Comparison of ENCODE assay signal across 9 cellular contexts in the genomic region with DNA sequence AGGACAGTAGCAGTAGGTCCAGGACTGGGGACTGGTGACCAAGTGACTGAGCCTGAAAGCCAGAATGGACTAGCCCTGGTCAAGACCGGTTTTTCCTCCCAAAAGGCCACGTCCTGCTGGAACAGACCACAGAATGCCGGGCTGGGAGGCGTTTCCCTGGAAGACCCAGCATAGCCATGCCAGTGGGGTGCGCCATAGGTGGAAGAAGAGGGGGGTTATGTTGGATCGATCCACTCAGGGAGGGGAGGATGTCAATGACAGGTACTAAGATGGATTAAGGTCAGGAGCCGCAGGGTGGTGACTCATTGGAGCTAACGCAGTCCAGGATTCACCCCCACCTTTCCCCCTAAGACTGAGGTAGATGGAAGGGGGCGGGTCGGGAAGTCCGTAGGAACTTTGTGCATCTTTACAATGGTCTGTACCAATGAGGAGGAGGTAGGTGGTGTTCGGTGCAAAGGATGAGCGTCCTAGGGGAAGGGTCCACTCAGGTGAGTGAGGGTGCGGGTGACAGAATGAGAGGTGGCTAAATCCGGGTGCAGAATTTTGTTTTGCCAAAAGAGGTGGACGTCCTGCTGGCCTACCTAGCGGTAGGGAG. TPM values are rescaled to one million over a fixed set of nuclear protein-coding genes. Genes with fewer than 3 reads are reported as not detected.
DNase-seq lines count a peak whose midpoint lies in the region; ATAC-seq, FAIRE-seq and TF ChIP-seq lines count a peak whose summit lies in the region.
"Had no signal": no experiment of that assay in that cellular context is flagged by ENCODE, and none has a peak within 500 bp of the region (broad histone marks: within the 10 kb centered on the region; RNA-seq: fewer than 3 reads in every experiment).

No MANE protein-coding gene starts in this region.

- peak overlapping the region; percentile 61 for H3K4me2 ChIP-seq in HCT116 (ENCODE audit: low read length)
- no peak overlapping the region for H3K4me2 ChIP-seq in GM12878 (ENCODE audit: control insufficient read depth, insufficient read depth)

- TF ChIP-seq POLR2A in HCT116 (IDR thresholded peaks at IDR 0.05; ENCODE audit: borderline replicate concordance, extremely low read depth, insufficient read depth, insufficient read length) (no peak), GM12878 (IDR thresholded peaks at IDR 0.05; ENCODE audit: low read depth, low read length) (peak; percentile 14; the same call in 1 of the 2 replicates)

- POLR2A ChIA-PET in HCT116 (lab: Charles Lee) = interaction anchor here (1.1 kb wide), 1 partner anchor 30 kb away, joined by 4 read pairs; no protein-coding TSS in a partner anchor
- POLR2A ChIA-PET in GM12878 (lab: Charles Lee) = no interaction called here

- H3K9ac ChIP-seq in HCT116 (ENCODE audit: low read length) (no peak overlapping the region), GM12878 (ENCODE audit: control insufficient read depth, insufficient read depth, low read length) (no peak overlapping the region)

- H3K4me1 ChIP-seq in HCT116 (ENCODE audit: control insufficient read depth in 1 of 2, insufficient read depth in 2 of 2, low read length in 2 of 2) (peaks cover 18 to 33% of the 10 kb centered on the region in 2 experiments; a peak in 3 of 4 replicates), GM12878 (ENCODE audit: control insufficient read depth, insufficient read depth, low read length) (peaks cover 10% of the 10 kb centered on the region; the same call in 1 of the 2 replicates)

- no peak for TF ChIP-seq CTCF in 22Rv1 (IDR thresholded peaks at IDR 0.05)
- TF ChIP-seq CTCF in HCT116 (IDR thresholded peaks at IDR 0.05 in 2 of 3, conservative IDR thresholded peaks at IDR 0.05 in 1 of 3; ENCODE audit: borderline replicate concordance in 1 of 3, insufficient read depth in 1 of 3, low read depth in 2 of 3, low read length in 2 of 3) = no peak
- TF ChIP-seq CTCF in GM12878 (IDR thresholded peaks at IDR 0.05 in 2 of 3, conservative IDR thresholded peaks at IDR 0.05 in 1 of 3; ENCODE audit: control insufficient read depth in 2 of 3, extremely low read depth in 1 of 3, insufficient read depth in 1 of 3, low read depth in 3 of 3, low read length in 3 of 3) = no peak
- TF ChIP-seq CTCF in kidney epithelial cell (IDR thresholded peaks at IDR 0.05; ENCODE audit: insufficient read depth, low read length, poor library complexity, severe bottlenecking) = no peak

- no peak for TF ChIP-seq RAD21 in HCT116 (IDR thresholded peaks at IDR 0.05; ENCODE audit: low read depth)
- no peak for TF ChIP-seq RAD21 in GM12878 (IDR thresholded peaks at IDR 0.05; ENCODE audit: insufficient read depth, low read depth, low read length)

- RAD21 ChIA-PET in HCT116 (lab: Charles Lee; ENCODE audit: low non-redundant PET in 1 of 2, low total read pairs in 2 of 2, uncharacterized antibody in 2 of 2, unreplicated experiment in 2 of 2) = no interaction called here
- RAD21 ChIA-PET in GM12878 (lab: Charles Lee; ENCODE audit: unreplicated experiment) = interaction anchor here (1.6 kb wide), 1 partner anchor 114 kb away, joined by 6 read pairs; no protein-coding TSS in a partner anchor

- 93% methylated on average over 17 of the region's 17 CpGs for WGBS in GM12878 (ENCODE audit: insufficient coverage, insufficient replicate concordance, low lambda C conversion rate, missing lambda C conversion rate)

- CTCF ChIA-PET in HCT116 (lab: Charles Lee) = interaction anchor here (1.0 to 1.4 kb wide), 2 partner anchors 13 to 30 kb away, joined by 4 to 5 read pairs; no protein-coding TSS in a partner anchor
- CTCF ChIA-PET in GM12878 (lab: Yijun Ruan, JAX) = interaction anchor here (1.3 to 1.4 kb wide), 2 partner anchors 30 to 40 kb away, joined by 3 to 4 read pairs; no protein-coding TSS in a partner anchor

- BruUV-seq in HCT116 (replicated peaks; lab: Mats Ljungman, UMichigan) (no TSS peak), GM12878 (replicated peaks; lab: Mats Ljungman, UMichigan) (TSS peak; percentile 33)

- H3K9me3 ChIP-seq in HCT116 (ENCODE audit: control insufficient read depth in 1 of 2, insufficient read depth in 1 of 2, low read depth in 1 of 2, low read length in 2 of 2) = no peaks in the 10 kb centered on the region
- no peaks in the 10 kb centered on the region; the same call in 2 of the 3 replicates for H3K9me3 ChIP-seq in GM12878 (replicated peaks; ENCODE audit: control insufficient read depth, insufficient read depth, low read length)

- intact Hi-C loops in HCT116 (cut with micrococcal nuclease) = no loop called here
- intact Hi-C loops in GM12878 (cut with micrococcal nuclease; ENCODE audit: unreplicated experiment) = no loop called here

- no peak for DNase-seq in HCT116 (ENCODE audit: low read depth, low spot score)
- DNase-seq in GM12878 (ENCODE audit: low read depth, low spot score) = no peak
- no peak for DNase-seq in kidney epithelial cell (ENCODE audit: low read depth)
- DNase-seq in inferior parietal cortex (ENCODE audit: extremely low spot score) = no peak
- DNase-seq in activated CD4-positive, alpha-beta T cell treated with anti-CD3 and anti-CD28 coated beads for 1 hour = no peak
- DNase-seq: stimulated activated CD4-positive, alpha-beta T cell treated with anti-CD3 and anti-CD28 coated beads, Interleukin-12 subunit alpha, Interleukin-12 subunit beta, amount 100 ng/mL, for 4 hours had no signal

- H3K36me3 ChIP-seq in HCT116 (ENCODE audit: control insufficient read depth in 1 of 2, insufficient read depth in 2 of 2, low read length in 2 of 2) (peaks cover 20 to 26% of the 10 kb centered on the region in 2 experiments), GM12878 (ENCODE audit: control insufficient read depth in 2 of 2, insufficient read depth in 2 of 2, low read length in 1 of 2) (peaks cover 20 to 26% of the 10 kb centered on the region in 2 experiments), kidney epithelial cell (ENCODE audit: control insufficient read depth, insufficient read depth, low read length) (no peaks in the 10 kb centered on the region)

- H3K27ac ChIP-seq in 22Rv1 (peak overlapping the region; percentile 67), HCT116 (ENCODE audit: low read depth, low read length) (peak overlapping the region; percentile 40; the same call in 1 of the 2 replicates), GM12878 (ENCODE audit: control insufficient read depth, insufficient read depth) (no peak overlapping the region)

- in situ Hi-C loops in GM12878 (cut with MboI) = loop anchor here (10.0 kb wide), 1 partner anchor 117 kb away; no protein-coding TSS in a partner anchor

- no peak for FAIRE-seq in GM12878 (lab: Jason Lieb, UNC)

- H3K79me2 ChIP-seq in HCT116 (ENCODE audit: insufficient read depth, low read length) (no peaks in the 10 kb centered on the region; the same call in 1 of the 2 replicates), GM12878 (ENCODE audit: control insufficient read depth, insufficient read depth, low read length) (no peaks in the 10 kb centered on the region)

- no peaks in the 10 kb centered on the region for H3K9me2 ChIP-seq in HCT116 (ENCODE audit: insufficient read depth)

- SMC1A ChIA-PET in GM12878 (lab: Charles Lee; ENCODE audit: uncharacterized antibody, unreplicated experiment) = no interaction called here

- 0 out of 4 replicates have a peak overlapping the region, but pooled peaks of 1 of the 2 experiments have one; percentile 11 for H3K4me3 ChIP-seq in HCT116 (replicated peaks in 1 of 2; ENCODE audit: low read depth in 1 of 2, low read length in 2 of 2)
- H3K4me3 ChIP-seq in GM12878 = no peak overlapping the region
- H3K4me3 ChIP-seq in kidney epithelial cell (ENCODE audit: low read depth, low read length) = peak overlapping the region; percentile 37

- H3K27me3 ChIP-seq in HCT116 (ENCODE audit: insufficient read depth, low read length) (no peaks in the 10 kb centered on the region), GM12878 (replicated peaks in 1 of 2; ENCODE audit: control insufficient read depth in 2 of 2, insufficient read depth in 2 of 2, low read length in 1 of 2) (no peaks in the 10 kb centered on the region), kidney epithelial cell (ENCODE audit: control insufficient read depth, insufficient read depth, low read length) (peaks cover 5% of the 10 kb centered on the region)

- H4K20me1 ChIP-seq in HCT116 (ENCODE audit: insufficient read depth) (no peaks in the 10 kb centered on the region), GM12878 (ENCODE audit: control insufficient read depth, insufficient read depth) (peaks cover 5% of the 10 kb centered on the region)

- no peak overlapping the region for H2AFZ ChIP-seq in HCT116 (ENCODE audit: low read depth, low read length, poor library complexity, severe bottlenecking)
- H2AFZ ChIP-seq in GM12878 (ENCODE audit: control insufficient read depth, low read depth, low read length) = no peak overlapping the region

- TF ChIP-seq EP300 in GM12878 (IDR thresholded peaks at IDR 0.05; ENCODE audit: borderline replicate concordance in 1 of 2, control insufficient read depth in 1 of 2, low read depth in 2 of 2, low read length in 2 of 2) = no peak

- peak; percentile 55 for ATAC-seq in HCT116
- ATAC-seq in GM12878 = no peak
- no peak for ATAC-seq in HG02763 (IDR thresholded peaks at IDR 0.05; ENCODE audit: unreplicated experiment)
- no peak for ATAC-seq in GM21526 (IDR thresholded peaks at IDR 0.05; ENCODE audit: low FRiP score, unreplicated experiment)

RNA-seq across cellular contexts. Expression of gene VASP, which starts 21.0 kb away (rescaled TPM):
- total RNA-seq in HCT116 (2021; ENCODE audit: unreplicated experiment) (152 TPM), GM12878 (2014; rRNA removed) (220 and 298 TPM in 2 replicates), GM12878 (2014; rRNA removed; fragmentation: Illumina TruSeq; extraction: Trizol) (84.2 and 95.6 TPM in 2 replicates), GM12878 (2021) (217 and 228 TPM in 2 replicates), kidney epithelial cell (228 and 248 TPM in 2 replicates)
- polyA plus RNA-seq in HCT116 (2012) = 85.6 and 99.7 TPM in 2 replicates
- 67.3 and 71.5 TPM in 2 replicates for total RNA-seq in GM12878 (2013; cell fraction: nucleolus; rRNA removed)
- polyA plus RNA-seq in GM12878 (2011; ENCODE audit: low read depth) = 35.0 TPM
- polyA plus RNA-seq in GM12878 (2011; rRNA removed) (59.1 and 74.0 TPM in 2 replicates), GM12878 (2014; fragmentation: Illumina TruSeq; extraction: Trizol) (98.4 and 139 TPM in 2 replicates), GM12878 (2014; fragmentation: Nextera tagmentation; extraction: Ambion mirVana) (10 to 100 TPM; 19.5 to 27.5 TPM), GM12878 (2014; rRNA removed) (188 and 276 TPM in 2 replicates), GM12878 (2016; fragmentation: Nextera tagmentation; extraction: Ambion mirVana) (10 to 100 TPM; 39.8 to 50.4 TPM)
- 87.1 and 124 TPM in 2 replicates for polyA plus RNA-seq in GM12878 (2011; cell fraction: cytosol; rRNA removed)
- polyA plus RNA-seq in GM12878 (2011; cell fraction: nucleus; rRNA removed) = 95.6 and 133 TPM in 2 replicates
- 73.2 and 77.3 TPM in 2 replicates for polyA plus RNA-seq in GM12878 (2012)
- polyA minus RNA-seq in GM12878 (2011; rRNA and poly(A)+ RNA removed) = 43.7 and 84.4 TPM in 2 replicates
- 58.4 and 68.9 TPM in 2 replicates for polyA minus RNA-seq in GM12878 (2011; cell fraction: cytosol; rRNA and poly(A)+ RNA removed)
- polyA minus RNA-seq in GM12878 (2011; cell fraction: nucleus; rRNA and poly(A)+ RNA removed) = 42.8 and 79.8 TPM in 2 replicates

RNA-seq across cellular contexts. Expression of gene PPM1N, which starts 30.0 kb away (rescaled TPM):
- total RNA-seq in HCT116 (2021; ENCODE audit: unreplicated experiment) (5.2 TPM), GM12878 (2014; rRNA removed) (3.4 and 4.1 TPM in 2 replicates), GM12878 (2014; rRNA removed; fragmentation: Illumina TruSeq; extraction: Trizol) (2.9 and 4.0 TPM in 2 replicates), GM12878 (2021) (3.5 and 4.1 TPM in 2 replicates), kidney epithelial cell (0.48 TPM in 1 of 2 replicates, not detected in the other)
- 2.2 and 2.6 TPM in 2 replicates for polyA plus RNA-seq in HCT116 (2012)
- total RNA-seq in GM12878 (2013; cell fraction: nucleolus; rRNA removed) = 2.0 and 2.5 TPM in 2 replicates
- 3.8 TPM for polyA plus RNA-seq in GM12878 (2011; ENCODE audit: low read depth)
- polyA plus RNA-seq in GM12878 (2011; rRNA removed) (1.6 and 1.7 TPM in 2 replicates), GM12878 (2014; fragmentation: Illumina TruSeq; extraction: Trizol) (3.6 and 5.4 TPM in 2 replicates), GM12878 (2014; fragmentation: Nextera tagmentation; extraction: Ambion mirVana) (1 to 10 TPM; 4.6 to 4.7 TPM), GM12878 (2014; rRNA removed) (5.3 and 5.4 TPM in 2 replicates), GM12878 (2016; fragmentation: Nextera tagmentation; extraction: Ambion mirVana) (1 to 10 TPM; 2.6 to 3.2 TPM)
- 1.5 and 3.1 TPM in 2 replicates for polyA plus RNA-seq in GM12878 (2011; cell fraction: cytosol; rRNA removed)
- polyA plus RNA-seq in GM12878 (2011; cell fraction: nucleus; rRNA removed) = 1.8 and 2.5 TPM in 2 replicates
- polyA plus RNA-seq in GM12878 (2012) = 3.9 and 4.9 TPM in 2 replicates
- polyA minus RNA-seq in GM12878 (2011; rRNA and poly(A)+ RNA removed) = 1.1 TPM in 1 of 2 replicates, not detected in the other
- not detected in 2 replicates for polyA minus RNA-seq in GM12878 (2011; cell fraction: cytosol; rRNA and poly(A)+ RNA removed)
- polyA minus RNA-seq in GM12878 (2011; cell fraction: nucleus; rRNA and poly(A)+ RNA removed) = 0.24 and 0.86 TPM in 2 replicates

RNA-seq across cellular contexts. Expression of gene RTN2, which starts 31.4 kb away (rescaled TPM):
- 21.7 TPM for total RNA-seq in HCT116 (2021; ENCODE audit: unreplicated experiment)
- 30.2 and 32.4 TPM in 2 replicates for polyA plus RNA-seq in HCT116 (2012)
- 6.8 and 7.8 TPM in 2 replicates for total RNA-seq in GM12878 (2013; cell fraction: nucleolus; rRNA removed)
- 4.0 and 5.2 TPM in 2 replicates for total RNA-seq in GM12878 (2014; rRNA removed)
- 3.4 and 4.2 TPM in 2 replicates for total RNA-seq in GM12878 (2014; rRNA removed; fragmentation: Illumina TruSeq; extraction: Trizol)
- 9.7 and 11.6 TPM in 2 replicates for total RNA-seq in GM12878 (2021)
- 20.8 TPM for polyA plus RNA-seq in GM12878 (2011; ENCODE audit: low read depth)
- polyA plus RNA-seq in GM12878 (2011; rRNA removed) = 1.1 and 2.6 TPM in 2 replicates
- polyA plus RNA-seq in GM12878 (2011; cell fraction: cytosol; rRNA removed) = 4.2 and 4.4 TPM in 2 replicates
- polyA plus RNA-seq in GM12878 (2011; cell fraction: nucleus; rRNA removed) = 3.1 and 4.2 TPM in 2 replicates
- polyA plus RNA-seq in GM12878 (2012) = 18.2 and 18.6 TPM in 2 replicates
- 5.5 and 5.9 TPM in 2 replicates for polyA plus RNA-seq in GM12878 (2014; fragmentation: Illumina TruSeq; extraction: Trizol)
- under 1 TPM; 0.32 to 0.42 TPM for polyA plus RNA-seq in GM12878 (2014; fragmentation: Nextera tagmentation; extraction: Ambion mirVana)
- polyA plus RNA-seq in GM12878 (2014; rRNA removed) = 10.3 and 11.0 TPM in 2 replicates
- polyA plus RNA-seq in GM12878 (2016; fragmentation: Nextera tagmentation; extraction: Ambion mirVana) = 1 to 10 TPM; 4.8 to 4.9 TPM
- 2.0 and 2.3 TPM in 2 replicates for polyA minus RNA-seq in GM12878 (2011; rRNA and poly(A)+ RNA removed)
- 1.7 and 1.8 TPM in 2 replicates for polyA minus RNA-seq in GM12878 (2011; cell fraction: cytosol; rRNA and poly(A)+ RNA removed)
- 1.8 and 2.8 TPM in 2 replicates for polyA minus RNA-seq in GM12878 (2011; cell fraction: nucleus; rRNA and poly(A)+ RNA removed)
- total RNA-seq in kidney epithelial cell = 13.4 and 18.5 TPM in 2 replicates

RNA-seq across cellular contexts. Expression of gene OPA3, which starts 56.4 kb away (rescaled TPM):
- 11.1 TPM for total RNA-seq in HCT116 (2021; ENCODE audit: unreplicated experiment)
- 9.3 and 9.9 TPM in 2 replicates for polyA plus RNA-seq in HCT116 (2012)
- total RNA-seq in GM12878 (2013; cell fraction: nucleolus; rRNA removed) = 11.7 and 16.1 TPM in 2 replicates
- 5.9 and 8.0 TPM in 2 replicates for total RNA-seq in GM12878 (2014; rRNA removed)
- 9.8 and 10.0 TPM in 2 replicates for total RNA-seq in GM12878 (2014; rRNA removed; fragmentation: Illumina TruSeq; extraction: Trizol)
- 18.1 and 22.2 TPM in 2 replicates for total RNA-seq in GM12878 (2021)
- polyA plus RNA-seq in GM12878 (2011; ENCODE audit: low read depth) = 4.2 TPM
- polyA plus RNA-seq in GM12878 (2011; rRNA removed) = 15.0 and 24.3 TPM in 2 replicates
- polyA plus RNA-seq in GM12878 (2011; cell fraction: cytosol; rRNA removed) = 32.7 and 39.1 TPM in 2 replicates
- polyA plus RNA-seq in GM12878 (2011; cell fraction: nucleus; rRNA removed) = 9.0 and 14.1 TPM in 2 replicates
- 7.4 and 7.6 TPM in 2 replicates for polyA plus RNA-seq in GM12878 (2012)
- polyA plus RNA-seq in GM12878 (2014; fragmentation: Illumina TruSeq; extraction: Trizol) = 10.6 and 12.8 TPM in 2 replicates
- 1 to 10 TPM; 2.2 to 2.3 TPM for polyA plus RNA-seq in GM12878 (2014; fragmentation: Nextera tagmentation; extraction: Ambion mirVana)
- 11.4 and 13.8 TPM in 2 replicates for polyA plus RNA-seq in GM12878 (2014; rRNA removed)
- polyA plus RNA-seq in GM12878 (2016; fragmentation: Nextera tagmentation; extraction: Ambion mirVana) = 10 to 100 TPM; 21.7 to 22.4 TPM
- polyA minus RNA-seq in GM12878 (2011; rRNA and poly(A)+ RNA removed) = 23.6 and 30.2 TPM in 2 replicates
- 8.1 and 10.3 TPM in 2 replicates for polyA minus RNA-seq in GM12878 (2011; cell fraction: cytosol; rRNA and poly(A)+ RNA removed)
- polyA minus RNA-seq in GM12878 (2011; cell fraction: nucleus; rRNA and poly(A)+ RNA removed) = 1.6 and 3.3 TPM in 2 replicates
- 12.3 and 15.5 TPM in 2 replicates for total RNA-seq in kidney epithelial cell
